ENCODE assay signal across 14 cellular contexts in genomic region chr17:39631403-39631802, GRCh38. TPM values are rescaled to one million over a fixed set of nuclear protein-coding genes. Genes with fewer than 3 reads are reported as not detected.
A peak's percentile ranks its signal among the peaks of the same experiment; 100 is the strongest.
DNase-seq lines count a peak whose midpoint lies in the region; ATAC-seq, FAIRE-seq and TF ChIP-seq lines count a peak whose summit lies in the region.
"Had no signal": no experiment of that assay in that cellular context is flagged by ENCODE, and none has a peak within 500 bp of the region (broad histone marks: within the 10 kb centered on the region; RNA-seq: fewer than 3 reads in every experiment).

No MANE protein-coding gene starts in this region.

- H3K4me3 ChIP-seq in endodermal cell (ENCODE audit: low read length) (no peak overlapping the region), pancreas (no peak overlapping the region)

- H3K4me3 Mint-ChIP-seq in endodermal cell = no peak overlapping the region
- H3K4me3 Mint-ChIP-seq: CD4-positive, alpha-beta T cell had no signal

- no peak overlapping the region for H3K27ac ChIP-seq in endodermal cell (ENCODE audit: low read depth, low read length)
- peak overlapping the region; percentile 70 to 84 (median 73) for H3K27ac ChIP-seq in pancreas

- DNase-seq in DMS153 treated with DMSO at 0.1 percent for 48 hours (lab: John Stamatoyannopoulos, UW; ENCODE audit: unreplicated experiment) (peak; percentile 53), NCI-H2029 treated with DMSO at 0.1 percent for 48 hours (lab: John Stamatoyannopoulos, UW) (peak; percentile 36), endodermal cell (peak; percentile 86), pancreas (peak in 2 of 6 donors; percentile 55 to 62), DMS 273 (lab: John Stamatoyannopoulos, UW; ENCODE audit: unreplicated experiment) (no peak), NCI-H526 treated with DMSO at 0.1 percent for 48 hours (lab: John Stamatoyannopoulos, UW) (no peak)
- DNase-seq: CD4-positive, alpha-beta T cell; left cardiac atrium; NCI-H187 treated with DMSO at 0.1 percent for 48 hours; stimulated activated CD4-positive, alpha-beta T cell treated with anti-CD3 and anti-CD28 coated beads, Interleukin-15, amount 100 ng/mL, for 24 hours had no signal

- no peak for FAIRE-seq in pancreas (lab: Jason Lieb, UNC)

- WGBS in endodermal cell (ENCODE audit: insufficient coverage in 1 of 2, insufficient read length in 1 of 2), 2 experiments = 25 to 41% methylated on average over 4 to 6 of the region's 6 CpGs
- WGBS in pancreas, 2 donors = 11% methylated on average over 6 of the region's 6 CpGs

- H3K9me3 ChIP-seq in endodermal cell (ENCODE audit: control insufficient read depth, low read length) (no peaks in the 10 kb centered on the region), pancreas (no peaks in the 10 kb centered on the region)

- peaks cover 21% of the 10 kb centered on the region for H3K27me3 ChIP-seq in endodermal cell (ENCODE audit: control insufficient read depth, insufficient read depth, low read length, poor library complexity, severe bottlenecking)
- H3K27me3 ChIP-seq in pancreas = no peaks in the 10 kb centered on the region

- TF ChIP-seq CTCF in endodermal cell (conservative IDR thresholded peaks at IDR 0.05) (no peak), pancreas (IDR thresholded peaks at IDR 0.05) (no peak)

- intact Hi-C loops in pancreas (cut with DNase I) = no loop called here

- no peak overlapping the region for H3K9ac ChIP-seq in endodermal cell (ENCODE audit: extremely low read depth, low read length, poor library complexity, severe bottlenecking)

- H3K4me1 ChIP-seq in endodermal cell (ENCODE audit: control insufficient read depth, insufficient read depth, low read length) (peaks cover 10% of the 10 kb centered on the region), pancreas (peaks cover 4 to 9% (median 4%) of the 10 kb centered on the region in 3 donors)

- no peaks in the 10 kb centered on the region for H3K36me3 Mint-ChIP-seq in endodermal cell (ENCODE audit: low read depth)

- no peaks in the 10 kb centered on the region for H3K9me3 Mint-ChIP-seq in endodermal cell
- H3K9me3 Mint-ChIP-seq: CD4-positive, alpha-beta T cell had no signal

- no peaks in the 10 kb centered on the region for H3K36me3 ChIP-seq in endodermal cell (ENCODE audit: control insufficient read depth, insufficient read depth, low read length)
- no peaks in the 10 kb centered on the region for H3K36me3 ChIP-seq in pancreas

- H3K27ac Mint-ChIP-seq in endodermal cell = no peak overlapping the region
- H3K27ac Mint-ChIP-seq: CD4-positive, alpha-beta T cell had no signal

- peak; percentile 38 to 67 (median 58) for ATAC-seq in pancreas
- ATAC-seq in GM19395 (IDR thresholded peaks at IDR 0.05; ENCODE audit: unreplicated experiment) = no peak
- ATAC-seq in HG03095 (IDR thresholded peaks at IDR 0.05; ENCODE audit: unreplicated experiment) = no peak
- ATAC-seq: left cardiac atrium had no signal

- H3K27me3 Mint-ChIP-seq in endodermal cell (ENCODE audit: insufficient read depth) = peaks cover 22% of the 10 kb centered on the region

- peaks cover 34% of the 10 kb centered on the region for H3K4me1 Mint-ChIP-seq in endodermal cell

RNA-seq across cellular contexts. Expression of gene PPP1R1B, which starts 4.7 kb away (rescaled TPM):
- total RNA-seq in endodermal cell (1 to 10 TPM; 1.0 to 2.1 TPM), pancreas (10 to 100 TPM; 42.8 to 74.3 (median 62.8) TPM)
- 0.46 TPM for polyA plus RNA-seq in endodermal cell (2013, experiment 1 of 2)
- polyA plus RNA-seq in endodermal cell (2013, experiment 2 of 2) = not detected
- polyA plus RNA-seq in pancreas = 100 to 1,000 TPM in 1 of 2 donors, 10 to 100 TPM in 1; 99.1 to 201 TPM
- total RNA-seq: dermis microvascular lymphatic vessel endothelial cell, fibroblast of villous mesenchyme had no signal

RNA-seq across cellular contexts. Expression of gene STARD3, which starts 5.5 kb away (rescaled TPM):
- total RNA-seq in endodermal cell (10 to 100 TPM; 60.3 to 60.5 TPM), pancreas (10 to 100 TPM; 24.4 to 35.7 (median 27.2) TPM)
- polyA plus RNA-seq in endodermal cell (2013, experiment 1 of 2) = 52.0 TPM
- polyA plus RNA-seq in endodermal cell (2013, experiment 2 of 2) = 54.0 TPM
- polyA plus RNA-seq in pancreas = 10 to 100 TPM; 64.5 to 73.8 TPM

RNA-seq across cellular contexts. Expression of gene NEUROD2, which starts 23.7 kb away (rescaled TPM):
- total RNA-seq in endodermal cell = not detected
- polyA plus RNA-seq in endodermal cell (2013, experiment 1 of 2) = not detected
- not detected for polyA plus RNA-seq in endodermal cell (2013, experiment 2 of 2)
- not detected for total RNA-seq in pancreas
- under 1 TPM in 1 of 2 donors, not detected in 1; 0.04 TPM for polyA plus RNA-seq in pancreas
- total RNA-seq: CD4-positive, alpha-beta T cell; dermis microvascular lymphatic vessel endothelial cell; fibroblast of villous mesenchyme; left cardiac atrium had no signal

RNA-seq across cellular contexts. Expression of gene TCAP, which starts 33.7 kb away (rescaled TPM):
- total RNA-seq in endodermal cell (1 to 10 TPM; 1.5 to 1.9 TPM), pancreas (1 to 10 TPM in 1 of 6 donors, under 1 TPM in 5; 0.13 to 2.0 (median 0.30) TPM)
- polyA plus RNA-seq in endodermal cell (2013, experiment 1 of 2) = 2.5 TPM
- 2.1 TPM for polyA plus RNA-seq in endodermal cell (2013, experiment 2 of 2)
- polyA plus RNA-seq in pancreas = 1 to 10 TPM; 1.1 to 3.0 TPM
- total RNA-seq: fibroblast of villous mesenchyme had no signal

RNA-seq across cellular contexts. Expression of gene PNMT, which starts 36.9 kb away (rescaled TPM):
- total RNA-seq in endodermal cell (1 to 10 TPM in 1 of 2 donors, under 1 TPM in 1; 0.55 to 1.0 TPM), pancreas (under 1 TPM in 3 of 6 donors, not detected in 3; 0.16 to 0.64 (median 0.23) TPM)
- polyA plus RNA-seq in endodermal cell (2013, experiment 1 of 2) = 0.71 TPM
- polyA plus RNA-seq in endodermal cell (2013, experiment 2 of 2) = 0.37 TPM
- polyA plus RNA-seq in pancreas = 10 to 100 TPM in 1 of 2 donors, 1 to 10 TPM in 1; 3.0 to 11.7 TPM
- total RNA-seq: fibroblast of villous mesenchyme had no signal

Comparison
In these comparisons a context has a peak if more than half of its experiments do, and no peak if none do; other contexts are left out.
1. DNase-seq: peak in DMS153 treated with DMSO at 0.1 percent for 48 hours (single experiment), NCI-H2029 treated with DMSO at 0.1 percent for 48 hours (single experiment) and endodermal cell (single experiment); none in DMS 273 (single experiment) and NCI-H526 treated with DMSO at 0.1 percent for 48 hours (single experiment).
2. ATAC-seq: peak in pancreas (4 of 4); none in GM19395 (single experiment) and HG03095 (single experiment).
3. RNA of gene PPP1R1B, which starts 4.7 kb away (total RNA-seq): 42.8 to 74.3 TPM in pancreas; 1.0 to 2.1 TPM in endodermal cell; every median in the first group is over 10 times any median in the second.